34 cellular contexts compared by ENCODE assay signal in genomic region chr13:58181111-58181510, GRCh38.
"Had no signal": no experiment of that assay in that cellular context is flagged by ENCODE, and none has a peak within 500 bp of the region (broad histone marks: within the 10 kb centered on the region; RNA-seq: fewer than 3 reads in every experiment).

No MANE protein-coding gene starts in this region.

- DNase-seq: Karpas-422, Kasumi-1, MG63, MM.1S, MV-4-11, NCI-H1048, NCI-H1092, NCI-H1092 treated with DMSO at 0.1 percent for 48 hours, NCI-H1105, NCI-H1105 treated with DMSO at 0.1 percent for 48 hours, NCI-H1417, NCI-H1417 treated with DMSO at 0.1 percent for 48 hours, NCI-H1436, NCI-H1436 treated with DMSO at 0.1 percent for 48 hours, NCI-H146, NCI-H1694, NCI-H1694 treated with DMSO at 0.1 percent for 48 hours, NCI-H187, NCI-H187 treated with DMSO at 0.1 percent for 48 hours, NCI-H1930, NCI-H2029 treated with DMSO at 0.1 percent for 48 hours, NCI-H2081, NCI-H2081 treated with DMSO at 0.1 percent for 48 hours, NCI-H2107, NCI-H2171, NCI-H2171 treated with DMSO at 0.1 percent for 48 hours, NCI-H2227 treated with DMSO at 0.1 percent for 48 hours, NCI-H226, NCI-H345, NCI-H446, NCI-H446 treated with DMSO at 0.1 percent for 48 hours, NCI-H510A, NCI-H510A treated with DMSO at 0.1 percent for 48 hours had no signal

- H3K9me3 ChIP-seq: MG63 had no signal

- H3K27me3 ChIP-seq: MG63 had no signal

- H3K36me3 ChIP-seq: MG63 had no signal

- H3K27ac ChIP-seq: KMS-11 had no signal

- H3K4me3 ChIP-seq: MG63 had no signal
